9 cellular contexts compared by ENCODE assay signal in the genomic region with DNA sequence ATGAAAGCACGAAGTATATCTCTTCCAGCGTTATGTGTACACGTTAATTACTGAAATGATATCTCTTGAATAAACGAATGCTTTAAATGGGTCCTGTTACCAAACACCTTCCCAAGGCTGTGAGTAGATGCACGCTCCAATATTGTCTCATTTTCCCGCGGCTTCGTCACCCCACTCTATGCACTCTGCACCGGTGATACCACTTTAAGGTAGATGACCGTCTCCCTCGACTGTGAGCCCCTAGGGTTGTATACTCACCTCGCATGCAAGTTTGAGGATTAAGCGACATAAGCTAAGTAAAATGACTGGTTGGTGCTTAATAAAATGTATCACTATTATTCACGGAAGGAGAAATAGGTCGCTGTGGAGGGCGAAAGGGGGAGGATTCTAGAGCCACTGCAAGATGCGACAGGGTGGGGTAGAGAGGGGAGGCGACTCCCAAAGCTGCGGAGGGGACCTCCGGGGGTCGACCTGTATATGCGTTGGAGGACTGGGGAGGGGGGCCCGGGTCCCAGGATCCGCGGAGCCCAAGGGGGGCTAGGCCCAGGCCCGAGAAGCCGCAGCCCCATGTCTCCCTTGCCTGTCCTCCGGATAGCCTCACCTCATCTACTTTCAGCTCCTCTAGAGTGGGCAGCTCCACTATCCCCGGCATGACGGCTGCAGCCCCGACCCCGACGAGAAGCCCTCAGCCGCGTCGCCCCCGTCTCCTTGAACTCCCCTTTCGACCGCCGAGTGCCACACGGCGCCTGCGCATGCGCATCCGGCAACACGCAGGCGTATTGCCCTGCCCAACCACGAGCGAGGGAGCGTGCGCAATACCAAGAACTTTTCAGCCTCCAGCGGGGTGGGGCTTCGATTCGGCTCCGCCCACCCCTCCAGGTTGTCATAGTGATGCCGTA.
A peak's percentile ranks its signal among the peaks of the same experiment; 100 is the strongest.
DNase-seq lines count a peak whose midpoint lies in the region; ATAC-seq and FAIRE-seq lines count a peak whose summit lies in the region.
"Had no signal": no experiment of that assay in that cellular context is flagged by ENCODE, and none has a peak within 500 bp of the region (broad histone marks: within the 10 kb centered on the region; RNA-seq: fewer than 3 reads in every experiment).

Gene MORN5 (plus strand): TSS at position 883 of the 899 bp plus-strand sequence. CDS start 65 bp downstream, outside the sequence.
Gene NDUFA8 (minus strand): TSS at position 754 of the 899 bp plus-strand sequence. CDS start 102 bp downstream, at position 652.

- DNase-seq in AG20443 (ENCODE audit: low spot score), result peak; percentile 100
- DNase-seq in NCI-H345 treated with DMSO at 0.1 percent for 48 hours (lab: John Stamatoyannopoulos, UW; ENCODE audit: unreplicated experiment), result peak; percentile 94
- peak; percentile 90 for DNase-seq in activated CD4-positive, CD25-positive, alpha-beta regulatory T cell treated with anti-CD3 and anti-CD28 coated beads, Interleukin-2, amount 50 U/mL, for 16 hours (ENCODE audit: low read depth, low spot score)
- peak; percentile 95 for DNase-seq in cerebellar cortex (ENCODE audit: low spot score)
- peak; percentile 88 to 95 for DNase-seq in stimulated activated CD4-positive, alpha-beta T cell treated with anti-CD3 and anti-CD28 coated beads, Interleukin-12 subunit alpha, Interleukin-12 subunit beta, amount 100 ng/mL, for 24 hours (ENCODE audit: low read depth in 2 of 2)

- FAIRE-seq in islet of Langerhans (lab: Jason Lieb, UNC), result peak; percentile 13
- FAIRE-seq: colon had no signal

- ATAC-seq in GM19035 (IDR thresholded peaks at IDR 0.05; ENCODE audit: unreplicated experiment) (peak; percentile 91), HG03342 (IDR thresholded peaks at IDR 0.05; ENCODE audit: unreplicated experiment) (peak; percentile 94)

Comparison
In these comparisons a context has a peak if more than half of its experiments do, and no peak if none do; other contexts are left out.
1. Peak in every context shown above with its lines: DNase-seq and ATAC-seq.